ENCODE assay signal across 15 cellular contexts in genomic region chr7:88358534-88358838, GRCh38. TPM values are rescaled to one million over a fixed set of nuclear protein-coding genes. Genes with fewer than 3 reads are reported as not detected.
"Had no signal": no experiment of that assay in that cellular context is flagged by ENCODE, and none has a peak within 500 bp of the region (broad histone marks: within the 10 kb centered on the region; RNA-seq: fewer than 3 reads in every experiment).

No MANE protein-coding gene starts in this region.

- H3K27me3 ChIP-seq: colonic mucosa, right atrium auricular region, tibial nerve had no signal

- H3K9me3 Mint-ChIP-seq: activated CD4-positive, alpha-beta memory T cell treated with anti-CD3 and anti-CD28 coated beads, Interleukin-2, amount 10 ng/mL, durations not matched to agents 7 days and 5 days; activated naive CD4-positive, alpha-beta T cell treated with anti-CD3 and anti-CD28 coated beads, Interleukin-2, amount 10 ng/mL, durations not matched to agents 7 days and 5 days; activated T-cell treated with anti-CD3 and anti-CD28 coated beads, Interleukin-2, amount 50 U/mL, for 24 hours; natural killer cell treated with Interleukin-12 subunit alpha and Interleukin-12 subunit beta and Interleukin-15 and Interleukin-18, amount 100 ng/mL, for 72 hours; stimulated activated memory B cell treated with anti-CD40 and anti-IgM and Interleukin-4, amounts not matched to agents 10 μg/mL and 1 μg/mL and 100 μg/mL, for 72 hours; T-helper 1 cell treated with Interleukin-12 subunit alpha and Interleukin-12 subunit beta and Interleukin-4 antibody, amounts not matched to agents 30 μg/mL and 1 μg/mL, for 36 hours had no signal

- H3K4me1 ChIP-seq: right atrium auricular region had no signal

- H3K27ac Mint-ChIP-seq: activated CD4-positive, alpha-beta memory T cell treated with anti-CD3 and anti-CD28 coated beads, Interleukin-2, amount 10 ng/mL, durations not matched to agents 7 days and 5 days; activated naive CD4-positive, alpha-beta T cell treated with anti-CD3 and anti-CD28 coated beads, Interleukin-2, amount 10 ng/mL, durations not matched to agents 7 days and 5 days; activated T-cell treated with anti-CD3 and anti-CD28 coated beads, Interleukin-2, amount 50 U/mL, for 24 hours; natural killer cell treated with Interleukin-12 subunit alpha and Interleukin-12 subunit beta and Interleukin-15 and Interleukin-18, amount 100 ng/mL, for 72 hours; progenitor cell of endocrine pancreas; stimulated activated memory B cell treated with anti-CD40 and anti-IgM and Interleukin-4, amounts not matched to agents 10 μg/mL and 1 μg/mL and 100 μg/mL, for 72 hours; T-helper 1 cell treated with Interleukin-12 subunit alpha and Interleukin-12 subunit beta and Interleukin-4 antibody, amounts not matched to agents 30 μg/mL and 1 μg/mL, for 36 hours; WTC11 had no signal

- H3K36me3 ChIP-seq: colonic mucosa, right atrium auricular region, tibial nerve had no signal

- H3K27ac ChIP-seq: colonic mucosa, right atrium auricular region, tibial nerve had no signal

- H3K27me3 Mint-ChIP-seq: progenitor cell of endocrine pancreas; stimulated activated memory B cell treated with anti-CD40 and anti-IgM and Interleukin-4, amounts not matched to agents 10 μg/mL and 1 μg/mL and 100 μg/mL, for 72 hours had no signal

- H3K4me1 Mint-ChIP-seq: activated naive CD4-positive, alpha-beta T cell treated with anti-CD3 and anti-CD28 coated beads, Interleukin-2, amount 10 ng/mL, durations not matched to agents 7 days and 5 days; stimulated activated memory B cell treated with anti-CD40 and anti-IgM and Interleukin-4, amounts not matched to agents 10 μg/mL and 1 μg/mL and 100 μg/mL, for 72 hours had no signal

- ATAC-seq: natural killer cell treated with Interleukin-12 subunit alpha and Interleukin-12 subunit beta and Interleukin-15 and Interleukin-18, amount 100 ng/mL, for 72 hours had no signal

- H3K4me3 Mint-ChIP-seq: activated CD4-positive, alpha-beta memory T cell treated with anti-CD3 and anti-CD28 coated beads, Interleukin-2, amount 10 ng/mL, durations not matched to agents 7 days and 5 days; activated naive CD4-positive, alpha-beta T cell treated with anti-CD3 and anti-CD28 coated beads, Interleukin-2, amount 10 ng/mL, durations not matched to agents 7 days and 5 days; activated T-cell treated with anti-CD3 and anti-CD28 coated beads, Interleukin-2, amount 50 U/mL, for 24 hours; natural killer cell treated with Interleukin-12 subunit alpha and Interleukin-12 subunit beta and Interleukin-15 and Interleukin-18, amount 100 ng/mL, for 72 hours; stimulated activated memory B cell treated with anti-CD40 and anti-IgM and Interleukin-4, amounts not matched to agents 10 μg/mL and 1 μg/mL and 100 μg/mL, for 72 hours; T-helper 1 cell treated with Interleukin-12 subunit alpha and Interleukin-12 subunit beta and Interleukin-4 antibody, amounts not matched to agents 30 μg/mL and 1 μg/mL, for 36 hours; WTC11 had no signal

- H3K36me3 Mint-ChIP-seq: activated naive CD4-positive, alpha-beta T cell treated with anti-CD3 and anti-CD28 coated beads, Interleukin-2, amount 10 ng/mL, durations not matched to agents 7 days and 5 days; natural killer cell treated with Interleukin-12 subunit alpha and Interleukin-12 subunit beta and Interleukin-15 and Interleukin-18, amount 100 ng/mL, for 72 hours; stimulated activated memory B cell treated with anti-CD40 and anti-IgM and Interleukin-4, amounts not matched to agents 10 μg/mL and 1 μg/mL and 100 μg/mL, for 72 hours; WTC11 had no signal

- DNase-seq: activated CD4-positive, alpha-beta memory T cell treated with anti-CD3 and anti-CD28 coated beads, Interleukin-2, amount 10 ng/mL, durations not matched to agents 7 days and 5 days; activated CD4-positive, alpha-beta T cell treated with anti-CD3 and anti-CD28 coated beads for 4 hours; activated naive CD4-positive, alpha-beta T cell treated with anti-CD3 and anti-CD28 coated beads, Interleukin-2, amount 10 ng/mL, durations not matched to agents 7 days and 5 days; activated T-cell treated with anti-CD3 and anti-CD28 coated beads, Interleukin-2, amount 50 U/mL, for 24 hours; colonic mucosa; nucleus accumbens; stimulated activated CD4-positive, alpha-beta T cell treated with anti-CD3 and anti-CD28 coated beads, Interleukin-2, amount 100 ng/mL, for 48 hours had no signal

- H3K4me3 ChIP-seq: colonic mucosa, right atrium auricular region had no signal

- H3K9me3 ChIP-seq: colonic mucosa, right atrium auricular region, tibial nerve had no signal

RNA-seq across cellular contexts. Expression of gene STEAP4, which starts 51.8 kb away (rescaled TPM):
- total RNA-seq: activated CD4-positive, alpha-beta memory T cell treated with anti-CD3 and anti-CD28 coated beads, Interleukin-2, amount 10 ng/mL, durations not matched to agents 7 days and 5 days; glomerular endothelial cell; natural killer cell treated with Interleukin-12 subunit alpha and Interleukin-12 subunit beta and Interleukin-15 and Interleukin-18, amount 100 ng/mL, for 72 hours; progenitor cell of endocrine pancreas had no signal
